ENCODE assay signal across 1 cellular context in genomic region chr2:75570948-75571729, GRCh38.
TF ChIP-seq lines count a peak whose summit lies in the region.

No MANE protein-coding gene starts in this region.

TF ChIP-seq in GM12878, 131 proteins besides CTCF, POLR2A, EP300 and RAD21 (continued from another document):
- TF ChIP-seq ZNF592 (IDR thresholded peaks at IDR 0.05), result no peak
TF ChIP-seq in GM12878: peak in this region for 1.
